ENCODE assay signal across 8 cellular contexts in the genomic region with DNA sequence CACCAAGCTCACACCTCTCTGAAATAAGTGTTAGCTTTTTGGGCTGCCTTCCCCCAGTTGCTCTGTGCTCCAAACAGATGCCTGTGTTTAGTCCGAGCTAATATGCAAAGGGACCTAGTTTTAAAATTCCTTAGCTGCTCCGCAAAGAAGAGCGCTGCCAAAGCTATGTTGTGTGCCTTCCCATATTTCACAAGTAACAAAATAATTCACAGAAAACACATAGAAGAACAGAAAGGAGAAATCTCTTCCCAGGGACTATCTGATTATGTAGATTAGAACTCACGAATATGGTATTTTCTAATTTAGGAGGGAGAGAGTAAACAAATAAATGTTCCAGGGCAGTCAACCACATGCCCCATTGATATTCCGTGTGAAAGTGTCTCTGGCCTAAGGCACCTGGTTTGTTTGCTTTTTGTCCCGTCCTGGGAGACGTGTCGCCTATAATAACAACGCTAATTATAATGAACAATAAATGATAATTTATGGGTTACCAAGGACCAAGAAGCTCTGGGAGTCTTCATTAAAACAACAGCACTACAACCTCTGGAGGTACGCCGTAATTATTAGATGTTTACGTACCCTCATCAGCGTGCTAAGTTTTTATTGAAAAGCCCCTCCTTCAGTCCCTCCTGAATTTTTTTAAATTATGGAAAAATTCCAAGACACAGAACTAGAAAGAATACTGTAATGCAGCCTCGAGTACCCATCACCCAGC. TPM values are rescaled to one million over a fixed set of nuclear protein-coding genes. Genes with fewer than 3 reads are reported as not detected.
DNase-seq lines count a peak whose midpoint lies in the region; ATAC-seq, FAIRE-seq and TF ChIP-seq lines count a peak whose summit lies in the region.

No MANE protein-coding gene starts in this region.

- peaks cover 12% of the 10 kb centered on the region for H4K20me1 ChIP-seq in astrocyte (ENCODE audit: insufficient read depth, low read length)

- H3K4me1 Mint-ChIP-seq in astrocyte (ENCODE audit: low read depth, unreplicated experiment) (peaks cover 14% of the 10 kb centered on the region), memory B cell (peaks cover 35% of the 10 kb centered on the region)

- peak overlapping the region; percentile 95 for H3K4me2 ChIP-seq in astrocyte (ENCODE audit: low read length)

- no peaks in the 10 kb centered on the region for H3K9me3 Mint-ChIP-seq in astrocyte (ENCODE audit: unreplicated experiment)
- H3K9me3 Mint-ChIP-seq in memory B cell, result no peaks in the 10 kb centered on the region

- no peaks in the 10 kb centered on the region for H3K9me3 ChIP-seq in astrocyte (ENCODE audit: insufficient read depth, low read depth, low read length)
- H3K9me3 ChIP-seq in uterus, result no peaks in the 10 kb centered on the region

- FAIRE-seq in astrocyte (lab: Jason Lieb, UNC), result no peak

- H3K36me3 Mint-ChIP-seq in astrocyte (ENCODE audit: low read depth, unreplicated experiment) (peaks cover 3% of the 10 kb centered on the region), memory B cell (peaks cover 7% of the 10 kb centered on the region)

- intact Hi-C loops in uterus (cut with DNase I; ENCODE audit: low total_unique reads), result loop anchor here (2.0 kb wide), 1 partner anchor 79 kb away; no protein-coding TSS in a partner anchor
- intact Hi-C loops in posterior cingulate gyrus (cut with DNase I), result loop anchor here (5.0 kb wide), 2 partner anchors 58 to 208 kb away; partner anchors contain the start of gene SEPTIN11

- H3K4me1 ChIP-seq in astrocyte (ENCODE audit: insufficient read depth, low read length) (peaks cover 6% of the 10 kb centered on the region), uterus (peaks cover 0 to 5% of the 10 kb centered on the region in 2 donors)

- H3K9ac ChIP-seq in astrocyte (ENCODE audit: low read length), result peak overlapping the region; percentile 93

- H3K27me3 Mint-ChIP-seq in astrocyte (ENCODE audit: low read depth, unreplicated experiment), result no peaks in the 10 kb centered on the region
- no peaks in the 10 kb centered on the region for H3K27me3 Mint-ChIP-seq in memory B cell

- H3K27me3 ChIP-seq in astrocyte (ENCODE audit: insufficient read depth, low read length) (no peaks in the 10 kb centered on the region), uterus (no peaks in the 10 kb centered on the region)

- CTCF ChIA-PET in GM10248 (lab: Yijun Ruan, JAX), result interaction anchor here (1.0 to 5.6 kb wide), 7 partner anchors 10 to 109 kb away, joined by 3 to 26 read pairs (median 4); no protein-coding TSS in a partner anchor

- TF ChIP-seq CTCF in 22Rv1 (IDR thresholded peaks at IDR 0.05) (no peak), astrocyte (IDR thresholded peaks at IDR 0.05; ENCODE audit: insufficient read depth, low read depth, low read length) (no peak), uterus (IDR thresholded peaks at IDR 0.05) (no peak), GM10248 (IDR thresholded peaks at IDR 0.05; ENCODE audit: control extremely low read depth, extremely low read depth, low read depth, missing control alignments) (no peak)

- H3K27ac ChIP-seq in 22Rv1 (peak overlapping the region; percentile 81), astrocyte (ENCODE audit: low read depth, low read length) (no peak overlapping the region), uterus (peak overlapping the region; percentile 91 to 94)

- no peak for TF ChIP-seq POLR2A in uterus (IDR thresholded peaks at IDR 0.05)

- H2AFZ ChIP-seq in astrocyte (ENCODE audit: low read depth, low read length), result peak overlapping the region; percentile 82

- H3K36me3 ChIP-seq in astrocyte (ENCODE audit: insufficient read depth, low read length) (peaks cover 7% of the 10 kb centered on the region), uterus (no peaks in the 10 kb centered on the region)

- H3K4me3 ChIP-seq in astrocyte (ENCODE audit: insufficient read depth, low read depth, low read length), result peak overlapping the region; percentile 84
- peak overlapping the region; percentile 78 to 91 for H3K4me3 ChIP-seq in uterus

- POLR2A ChIA-PET in GM10248 (lab: Yijun Ruan, JAX), result no interaction called here

- ATAC-seq in memory B cell (ENCODE audit: low read depth) (no peak), HG02973 (IDR thresholded peaks at IDR 0.05; ENCODE audit: unreplicated experiment) (no peak)

- H3K27ac Mint-ChIP-seq in astrocyte (ENCODE audit: unreplicated experiment), result peak overlapping the region; percentile 100
- H3K27ac Mint-ChIP-seq in memory B cell, result peak overlapping the region; percentile 97

- H3K4me3 Mint-ChIP-seq in astrocyte (ENCODE audit: unreplicated experiment) (peak overlapping the region; percentile 99), memory B cell (peak overlapping the region; percentile 100)

- H3K79me2 ChIP-seq in astrocyte (ENCODE audit: insufficient read depth, low read length), result peaks cover 18% of the 10 kb centered on the region

- DNase-seq in HT-29 (ENCODE audit: low spot score) (peak; percentile 48), astrocyte (ENCODE audit: low read depth) (no peak), memory B cell (ENCODE audit: low spot score in 2 of 2) (no peak), uterus (no peak), posterior cingulate gyrus (no peak), GM10248 (ENCODE audit: extremely low spot score) (no peak)

RNA-seq across cellular contexts. Expression of gene CCNG2, which starts 1.2 kb away (rescaled TPM):
- 5.6 and 6.0 TPM in 2 replicates for total RNA-seq in HT-29 (2014; rRNA removed; shearing (Covaris generic))
- 53.3 and 54.7 TPM in 2 replicates for total RNA-seq in astrocyte
- total RNA-seq in uterus, result 10 to 100 TPM; 21.3 to 67.0 (median 28.7) TPM
